3 cellular contexts compared by ENCODE assay signal in the genomic region with DNA sequence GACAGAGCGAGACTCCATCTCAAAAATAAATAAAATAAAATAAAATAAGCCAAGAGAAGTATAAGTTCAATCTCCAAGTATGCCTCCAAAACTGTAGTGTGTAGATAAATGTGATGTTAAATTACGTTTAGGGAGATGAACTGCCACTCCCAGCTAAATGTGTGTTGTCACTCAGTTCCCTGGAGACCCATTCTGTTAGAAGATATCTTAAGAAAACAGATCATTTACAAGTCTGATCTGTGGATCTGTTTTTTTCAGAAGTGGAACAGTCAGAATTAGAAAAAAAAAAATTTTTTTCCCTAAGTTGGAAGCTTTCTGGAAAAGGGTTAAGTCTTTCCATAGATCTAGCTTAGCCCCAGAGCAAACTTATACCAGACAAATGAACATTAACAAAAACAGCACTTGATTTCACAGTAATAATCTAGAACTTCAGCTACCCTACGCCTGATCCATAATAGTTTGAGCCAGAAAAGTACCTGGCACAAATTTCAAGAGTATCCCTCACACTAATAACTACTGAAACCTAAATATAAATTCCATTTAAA.
TF ChIP-seq lines count a peak whose summit lies in the region.

No MANE protein-coding gene starts in this region.

TF ChIP-seq in SK-N-SH, 30 proteins besides CTCF, POLR2A, EP300 and RAD21:
- TF ChIP-seq YY1 (IDR thresholded peaks at IDR 0.05; ENCODE audit: low read depth) (no peak), CHD2 (IDR thresholded peaks at IDR 0.05; ENCODE audit: low read length, partially characterized antibody) (no peak), TCF12 (IDR thresholded peaks at IDR 0.05) (no peak), RCOR1 (IDR thresholded peaks at IDR 0.05; ENCODE audit: low read length) (no peak), GABPA (IDR thresholded peaks at IDR 0.05; ENCODE audit: low read depth) (no peak), POLR2AphosphoS5 (IDR thresholded peaks at IDR 0.05; ENCODE audit: low read depth, low read length) (no peak), FOXJ3 (CRISPR knock-in tag; IDR thresholded peaks at IDR 0.05) (no peak), MXI1 (IDR thresholded peaks at IDR 0.05; ENCODE audit: low read depth, low read length) (no peak), FOSL2 (IDR thresholded peaks at IDR 0.05; ENCODE audit: borderline replicate concordance, low read depth) (no peak), NRF1 (IDR thresholded peaks at IDR 0.05; ENCODE audit: low read depth, low read length) (no peak), FOXM1 (IDR thresholded peaks at IDR 0.05; ENCODE audit: low read depth) (no peak), JUND (IDR thresholded peaks at IDR 0.05) (no peak), TAF1 (IDR thresholded peaks at IDR 0.05; ENCODE audit: borderline replicate concordance, low read depth, low read length) (no peak), MEF2A (IDR thresholded peaks at IDR 0.05; ENCODE audit: borderline replicate concordance, low read depth) (no peak), ELF1 (IDR thresholded peaks at IDR 0.05) (no peak)
- TF ChIP-seq, protein P1, sequence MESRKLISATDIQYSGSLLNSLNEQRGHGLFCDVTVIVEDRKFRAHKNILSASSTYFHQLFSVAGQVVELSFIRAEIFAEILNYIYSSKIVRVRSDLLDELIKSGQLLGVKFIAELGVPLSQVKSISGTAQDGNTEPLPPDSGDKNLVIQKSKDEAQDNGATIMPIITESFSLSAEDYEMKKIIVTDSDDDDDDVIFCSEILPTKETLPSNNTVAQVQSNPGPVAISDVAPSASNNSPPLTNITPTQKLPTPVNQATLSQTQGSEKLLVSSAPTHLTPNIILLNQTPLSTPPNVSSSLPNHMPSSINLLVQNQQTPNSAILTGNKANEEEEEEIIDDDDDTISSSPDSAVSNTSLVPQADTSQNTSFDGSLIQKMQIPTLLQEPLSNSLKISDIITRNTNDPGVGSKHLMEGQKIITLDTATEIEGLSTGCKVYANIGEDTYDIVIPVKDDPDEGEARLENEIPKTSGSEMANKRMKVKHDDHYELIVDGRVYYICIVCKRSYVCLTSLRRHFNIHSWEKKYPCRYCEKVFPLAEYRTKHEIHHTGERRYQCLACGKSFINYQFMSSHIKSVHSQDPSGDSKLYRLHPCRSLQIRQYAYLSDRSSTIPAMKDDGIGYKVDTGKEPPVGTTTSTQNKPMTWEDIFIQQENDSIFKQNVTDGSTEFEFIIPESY (IDR thresholded peaks at IDR 0.05; ENCODE audit: borderline replicate concordance, low read depth), result no peak
- TF ChIP-seq, protein P2, sequence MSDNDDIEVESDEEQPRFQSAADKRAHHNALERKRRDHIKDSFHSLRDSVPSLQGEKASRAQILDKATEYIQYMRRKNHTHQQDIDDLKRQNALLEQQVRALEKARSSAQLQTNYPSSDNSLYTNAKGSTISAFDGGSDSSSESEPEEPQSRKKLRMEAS (IDR thresholded peaks at IDR 0.05; ENCODE audit: low read depth), result no peak
- TF ChIP-seq, protein P3, sequence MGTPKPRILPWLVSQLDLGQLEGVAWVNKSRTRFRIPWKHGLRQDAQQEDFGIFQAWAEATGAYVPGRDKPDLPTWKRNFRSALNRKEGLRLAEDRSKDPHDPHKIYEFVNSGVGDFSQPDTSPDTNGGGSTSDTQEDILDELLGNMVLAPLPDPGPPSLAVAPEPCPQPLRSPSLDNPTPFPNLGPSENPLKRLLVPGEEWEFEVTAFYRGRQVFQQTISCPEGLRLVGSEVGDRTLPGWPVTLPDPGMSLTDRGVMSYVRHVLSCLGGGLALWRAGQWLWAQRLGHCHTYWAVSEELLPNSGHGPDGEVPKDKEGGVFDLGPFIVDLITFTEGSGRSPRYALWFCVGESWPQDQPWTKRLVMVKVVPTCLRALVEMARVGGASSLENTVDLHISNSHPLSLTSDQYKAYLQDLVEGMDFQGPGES (IDR thresholded peaks at IDR 0.05; ENCODE audit: low read depth, low read length), result no peak
- TF ChIP-seq, protein P4, sequence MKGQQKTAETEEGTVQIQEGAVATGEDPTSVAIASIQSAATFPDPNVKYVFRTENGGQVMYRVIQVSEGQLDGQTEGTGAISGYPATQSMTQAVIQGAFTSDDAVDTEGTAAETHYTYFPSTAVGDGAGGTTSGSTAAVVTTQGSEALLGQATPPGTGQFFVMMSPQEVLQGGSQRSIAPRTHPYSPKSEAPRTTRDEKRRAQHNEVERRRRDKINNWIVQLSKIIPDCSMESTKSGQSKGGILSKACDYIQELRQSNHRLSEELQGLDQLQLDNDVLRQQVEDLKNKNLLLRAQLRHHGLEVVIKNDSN (IDR thresholded peaks at IDR 0.05; ENCODE audit: borderline replicate concordance, low read depth), result no peak

TF ChIP-seq in SK-N-SH treated with all-trans-retinoic acid at 6 μM for 48 hours, 23 proteins besides CTCF, POLR2A, EP300 and RAD21:
- TF ChIP-seq ESRRG (CRISPR knock-in tag; IDR thresholded peaks at IDR 0.05) (no peak), RARB (CRISPR knock-in tag; IDR thresholded peaks at IDR 0.05) (no peak), TCF4 (CRISPR knock-in tag; IDR thresholded peaks at IDR 0.05; ENCODE audit: borderline replicate concordance) (no peak), TOX (CRISPR knock-in tag; IDR thresholded peaks at IDR 0.05; ENCODE audit: borderline replicate concordance) (no peak), ZFP30 (CRISPR knock-in tag; IDR thresholded peaks at IDR 0.05) (no peak)

TF ChIP-seq in WTC11, 78 proteins besides CTCF, POLR2A, EP300 and RAD21:
- TF ChIP-seq, protein P5, sequence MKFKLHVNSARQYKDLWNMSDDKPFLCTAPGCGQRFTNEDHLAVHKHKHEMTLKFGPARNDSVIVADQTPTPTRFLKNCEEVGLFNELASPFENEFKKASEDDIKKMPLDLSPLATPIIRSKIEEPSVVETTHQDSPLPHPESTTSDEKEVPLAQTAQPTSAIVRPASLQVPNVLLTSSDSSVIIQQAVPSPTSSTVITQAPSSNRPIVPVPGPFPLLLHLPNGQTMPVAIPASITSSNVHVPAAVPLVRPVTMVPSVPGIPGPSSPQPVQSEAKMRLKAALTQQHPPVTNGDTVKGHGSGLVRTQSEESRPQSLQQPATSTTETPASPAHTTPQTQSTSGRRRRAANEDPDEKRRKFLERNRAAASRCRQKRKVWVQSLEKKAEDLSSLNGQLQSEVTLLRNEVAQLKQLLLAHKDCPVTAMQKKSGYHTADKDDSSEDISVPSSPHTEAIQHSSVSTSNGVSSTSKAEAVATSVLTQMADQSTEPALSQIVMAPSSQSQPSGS (CRISPR knock-in tag; IDR thresholded peaks at IDR 0.05; ENCODE audit: borderline replicate concordance, low read depth), result no peak
- TF ChIP-seq, protein P6, sequence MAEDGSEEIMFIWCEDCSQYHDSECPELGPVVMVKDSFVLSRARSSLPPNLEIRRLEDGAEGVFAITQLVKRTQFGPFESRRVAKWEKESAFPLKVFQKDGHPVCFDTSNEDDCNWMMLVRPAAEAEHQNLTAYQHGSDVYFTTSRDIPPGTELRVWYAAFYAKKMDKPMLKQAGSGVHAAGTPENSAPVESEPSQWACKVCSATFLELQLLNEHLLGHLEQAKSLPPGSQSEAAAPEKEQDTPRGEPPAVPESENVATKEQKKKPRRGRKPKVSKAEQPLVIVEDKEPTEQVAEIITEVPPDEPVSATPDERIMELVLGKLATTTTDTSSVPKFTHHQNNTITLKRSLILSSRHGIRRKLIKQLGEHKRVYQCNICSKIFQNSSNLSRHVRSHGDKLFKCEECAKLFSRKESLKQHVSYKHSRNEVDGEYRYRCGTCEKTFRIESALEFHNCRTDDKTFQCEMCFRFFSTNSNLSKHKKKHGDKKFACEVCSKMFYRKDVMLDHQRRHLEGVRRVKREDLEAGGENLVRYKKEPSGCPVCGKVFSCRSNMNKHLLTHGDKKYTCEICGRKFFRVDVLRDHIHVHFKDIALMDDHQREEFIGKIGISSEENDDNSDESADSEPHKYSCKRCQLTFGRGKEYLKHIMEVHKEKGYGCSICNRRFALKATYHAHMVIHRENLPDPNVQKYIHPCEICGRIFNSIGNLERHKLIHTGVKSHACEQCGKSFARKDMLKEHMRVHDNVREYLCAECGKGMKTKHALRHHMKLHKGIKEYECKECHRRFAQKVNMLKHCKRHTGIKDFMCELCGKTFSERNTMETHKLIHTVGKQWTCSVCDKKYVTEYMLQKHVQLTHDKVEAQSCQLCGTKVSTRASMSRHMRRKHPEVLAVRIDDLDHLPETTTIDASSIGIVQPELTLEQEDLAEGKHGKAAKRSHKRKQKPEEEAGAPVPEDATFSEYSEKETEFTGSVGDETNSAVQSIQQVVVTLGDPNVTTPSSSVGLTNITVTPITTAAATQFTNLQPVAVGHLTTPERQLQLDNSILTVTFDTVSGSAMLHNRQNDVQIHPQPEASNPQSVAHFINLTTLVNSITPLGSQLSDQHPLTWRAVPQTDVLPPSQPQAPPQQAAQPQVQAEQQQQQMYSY (CRISPR knock-in tag; IDR thresholded peaks at IDR 0.05), result no peak
- TF ChIP-seq NR1H2 (CRISPR knock-in tag; IDR thresholded peaks at IDR 0.05), result no peak
- no peak for TF ChIP-seq ZBTB21 (CRISPR knock-in tag; IDR thresholded peaks at IDR 0.05; ENCODE audit: borderline replicate concordance)
- TF ChIP-seq, protein P7, sequence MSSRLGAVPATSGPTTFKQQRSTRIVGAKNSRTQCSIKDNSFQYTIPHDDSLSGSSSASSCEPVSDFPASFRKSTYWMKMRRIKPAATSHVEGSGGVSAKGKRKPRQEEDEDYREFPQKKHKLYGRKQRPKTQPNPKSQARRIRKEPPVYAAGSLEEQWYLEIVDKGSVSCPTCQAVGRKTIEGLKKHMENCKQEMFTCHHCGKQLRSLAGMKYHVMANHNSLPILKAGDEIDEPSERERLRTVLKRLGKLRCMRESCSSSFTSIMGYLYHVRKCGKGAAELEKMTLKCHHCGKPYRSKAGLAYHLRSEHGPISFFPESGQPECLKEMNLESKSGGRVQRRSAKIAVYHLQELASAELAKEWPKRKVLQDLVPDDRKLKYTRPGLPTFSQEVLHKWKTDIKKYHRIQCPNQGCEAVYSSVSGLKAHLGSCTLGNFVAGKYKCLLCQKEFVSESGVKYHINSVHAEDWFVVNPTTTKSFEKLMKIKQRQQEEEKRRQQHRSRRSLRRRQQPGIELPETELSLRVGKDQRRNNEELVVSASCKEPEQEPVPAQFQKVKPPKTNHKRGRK (CRISPR knock-in tag; IDR thresholded peaks at IDR 0.05; ENCODE audit: borderline replicate concordance), result no peak
- TF ChIP-seq ZNF232 (CRISPR knock-in tag; IDR thresholded peaks at IDR 0.05), result no peak
- no peak for TF ChIP-seq FOXK1 (CRISPR knock-in tag; IDR thresholded peaks at IDR 0.05)
- TF ChIP-seq ZNF219 (CRISPR knock-in tag; IDR thresholded peaks at IDR 0.05; ENCODE audit: borderline replicate concordance), result no peak
- no peak for TF ChIP-seq SOX15 (CRISPR knock-in tag; IDR thresholded peaks at IDR 0.05)
- TF ChIP-seq, protein P8, sequence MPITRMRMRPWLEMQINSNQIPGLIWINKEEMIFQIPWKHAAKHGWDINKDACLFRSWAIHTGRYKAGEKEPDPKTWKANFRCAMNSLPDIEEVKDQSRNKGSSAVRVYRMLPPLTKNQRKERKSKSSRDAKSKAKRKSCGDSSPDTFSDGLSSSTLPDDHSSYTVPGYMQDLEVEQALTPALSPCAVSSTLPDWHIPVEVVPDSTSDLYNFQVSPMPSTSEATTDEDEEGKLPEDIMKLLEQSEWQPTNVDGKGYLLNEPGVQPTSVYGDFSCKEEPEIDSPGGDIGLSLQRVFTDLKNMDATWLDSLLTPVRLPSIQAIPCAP (CRISPR knock-in tag; IDR thresholded peaks at IDR 0.05), result no peak
- no peak for TF ChIP-seq JAZF1 (CRISPR knock-in tag; IDR thresholded peaks at IDR 0.05)
- TF ChIP-seq, protein P2 (CRISPR knock-in tag; IDR thresholded peaks at IDR 0.05), result no peak
- TF ChIP-seq, protein P9, sequence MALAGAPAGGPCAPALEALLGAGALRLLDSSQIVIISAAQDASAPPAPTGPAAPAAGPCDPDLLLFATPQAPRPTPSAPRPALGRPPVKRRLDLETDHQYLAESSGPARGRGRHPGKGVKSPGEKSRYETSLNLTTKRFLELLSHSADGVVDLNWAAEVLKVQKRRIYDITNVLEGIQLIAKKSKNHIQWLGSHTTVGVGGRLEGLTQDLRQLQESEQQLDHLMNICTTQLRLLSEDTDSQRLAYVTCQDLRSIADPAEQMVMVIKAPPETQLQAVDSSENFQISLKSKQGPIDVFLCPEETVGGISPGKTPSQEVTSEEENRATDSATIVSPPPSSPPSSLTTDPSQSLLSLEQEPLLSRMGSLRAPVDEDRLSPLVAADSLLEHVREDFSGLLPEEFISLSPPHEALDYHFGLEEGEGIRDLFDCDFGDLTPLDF (CRISPR knock-in tag; IDR thresholded peaks at IDR 0.05), result no peak
- TF ChIP-seq ESRRA (CRISPR knock-in tag; IDR thresholded peaks at IDR 0.05; ENCODE audit: borderline replicate concordance), result no peak
- TF ChIP-seq EMX1 (CRISPR knock-in tag; IDR thresholded peaks at IDR 0.05), result no peak
- no peak for TF ChIP-seq MXD4 (CRISPR knock-in tag; IDR thresholded peaks at IDR 0.05; ENCODE audit: borderline replicate concordance)
- no peak for TF ChIP-seq TEAD1 (CRISPR knock-in tag; IDR thresholded peaks at IDR 0.05)
- TF ChIP-seq RORB (CRISPR knock-in tag; IDR thresholded peaks at IDR 0.05), result no peak
- no peak for TF ChIP-seq ETV6 (CRISPR knock-in tag; IDR thresholded peaks at IDR 0.05)
- no peak for TF ChIP-seq CREM (CRISPR knock-in tag; IDR thresholded peaks at IDR 0.05)
